9 cellular contexts compared by ENCODE assay signal in genomic region chr12:50147281-50147680, GRCh38. TPM values are rescaled to one million over a fixed set of nuclear protein-coding genes. Genes with fewer than 3 reads are reported as not detected.
"Had no signal": no experiment of that assay in that cellular context is flagged by ENCODE, and none has a peak within 500 bp of the region (broad histone marks: within the 10 kb centered on the region; RNA-seq: fewer than 3 reads in every experiment).

No MANE protein-coding gene starts in this region.

- ATAC-seq: GM23338, HCT116 had no signal

- H3K9me3 ChIP-seq: HAP-1 had no signal

- H3K4me3 ChIP-seq: GM23338, HAP-1 had no signal

- H3K4me2 ChIP-seq: GM23338 had no signal

- H2AFZ ChIP-seq: GM23338 had no signal

- DNase-seq: H7, HFFc6, KG1 had no signal

- H3K27ac ChIP-seq: HL-60 had no signal

RNA-seq across cellular contexts. Expression of gene GPD1, which starts 43.5 kb away (rescaled TPM):
- total RNA-seq: H4, H7 had no signal
- polyA plus RNA-seq: IgD-negative memory B cell had no signal
